1 cellular context compared by ENCODE assay signal in the genomic region with DNA sequence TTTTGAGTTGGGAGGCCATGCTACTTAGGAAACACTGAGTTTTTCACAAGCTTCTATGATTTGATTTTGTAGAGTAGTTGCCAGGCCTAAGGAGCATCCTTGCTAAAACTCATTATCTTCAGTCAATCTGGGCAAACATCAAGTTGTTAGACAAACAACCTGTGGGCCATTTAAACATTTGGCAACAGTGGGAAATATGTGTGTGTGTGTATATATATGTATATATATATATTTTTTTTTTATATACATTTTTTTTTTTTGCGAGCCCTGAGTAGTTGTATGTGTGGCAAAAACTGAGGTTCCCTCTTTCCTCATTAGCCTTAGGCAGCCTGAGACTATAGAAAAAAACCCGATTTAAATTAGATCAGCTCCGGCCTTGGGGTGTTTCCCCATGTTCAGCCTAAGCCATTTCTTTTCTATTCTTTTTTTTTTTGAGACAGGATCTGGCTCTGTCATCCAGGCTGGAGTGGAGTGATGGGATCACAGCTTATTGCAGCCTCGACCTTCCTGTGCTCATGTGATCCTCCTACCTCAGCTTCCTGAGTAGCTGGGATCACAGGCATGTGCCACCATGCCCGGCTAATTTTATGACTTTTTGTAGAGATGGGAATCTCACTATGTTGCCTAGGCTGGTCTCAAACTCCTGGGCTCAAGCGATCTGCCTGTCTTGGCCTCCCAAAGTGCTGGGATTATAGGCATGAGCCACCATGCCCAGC.
TF ChIP-seq lines count a peak whose summit lies in the region.

No MANE protein-coding gene starts in this region.

TF ChIP-seq in WTC11, 78 proteins besides CTCF, POLR2A, EP300 and RAD21 (continued from another document):
- no peak for TF ChIP-seq OVOL2 (CRISPR knock-in tag; IDR thresholded peaks at IDR 0.05; ENCODE audit: borderline replicate concordance)
